Comparison of ENCODE assay signal across 1 cellular context in the genomic region with DNA sequence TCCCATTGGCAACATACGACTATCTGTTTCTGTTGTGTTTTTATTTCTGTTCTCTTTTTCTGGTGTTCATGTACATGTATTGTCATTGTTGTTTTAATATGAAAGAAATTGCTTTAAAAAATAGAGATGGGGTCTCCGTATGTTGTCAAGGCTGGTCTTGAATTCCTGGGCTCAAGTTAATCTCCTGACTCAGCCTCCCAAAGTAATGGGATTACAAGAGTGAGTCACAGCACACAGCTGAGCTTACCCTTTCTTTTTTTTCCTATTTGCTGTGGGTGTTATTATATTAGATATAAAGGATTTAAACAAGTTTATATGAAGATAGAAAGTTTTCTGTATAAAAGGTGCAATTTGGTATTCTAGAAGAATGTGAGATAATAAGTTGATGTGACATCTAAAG.
TF ChIP-seq lines count a peak whose summit lies in the region.

No MANE protein-coding gene starts in this region.

TF ChIP-seq in WTC11, 78 proteins besides CTCF, POLR2A, EP300 and RAD21 (continued from another document):
- TF ChIP-seq, protein P1, sequence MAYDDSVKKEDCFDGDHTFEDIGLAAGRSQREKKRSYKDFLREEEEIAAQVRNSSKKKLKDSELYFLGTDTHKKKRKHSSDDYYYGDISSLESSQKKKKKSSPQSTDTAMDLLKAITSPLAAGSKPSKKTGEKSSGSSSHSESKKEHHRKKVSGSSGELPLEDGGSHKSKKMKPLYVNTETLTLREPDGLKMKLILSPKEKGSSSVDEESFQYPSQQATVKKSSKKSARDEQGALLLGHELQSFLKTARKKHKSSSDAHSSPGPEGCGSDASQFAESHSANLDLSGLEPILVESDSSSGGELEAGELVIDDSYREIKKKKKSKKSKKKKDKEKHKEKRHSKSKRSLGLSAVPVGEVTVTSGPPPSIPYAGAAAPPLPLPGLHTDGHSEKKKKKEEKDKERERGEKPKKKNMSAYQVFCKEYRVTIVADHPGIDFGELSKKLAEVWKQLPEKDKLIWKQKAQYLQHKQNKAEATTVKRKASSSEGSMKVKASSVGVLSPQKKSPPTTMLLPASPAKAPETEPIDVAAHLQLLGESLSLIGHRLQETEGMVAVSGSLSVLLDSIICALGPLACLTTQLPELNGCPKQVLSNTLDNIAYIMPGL (CRISPR knock-in tag; IDR thresholded peaks at IDR 0.05), result no peak
